Comparison of ENCODE assay signal across 10 cellular contexts in the genomic region with DNA sequence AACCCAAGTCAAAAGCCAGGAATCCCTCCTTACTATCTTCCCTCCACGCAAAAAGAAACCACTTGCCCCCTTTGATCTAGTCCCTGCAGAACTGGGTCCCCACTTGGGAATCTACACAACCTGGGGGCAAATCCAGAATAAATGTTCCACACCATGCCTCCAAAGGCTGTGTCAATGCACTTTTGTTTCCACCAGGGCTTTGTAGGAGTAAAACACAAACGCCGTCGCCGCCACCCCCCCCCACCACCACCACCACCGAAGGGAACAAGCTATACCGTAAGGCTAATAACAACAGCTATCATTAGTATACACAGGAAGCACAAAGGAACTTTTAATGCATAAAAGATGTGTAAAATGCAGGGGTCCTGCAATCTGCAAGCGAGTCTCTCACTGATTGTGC. TPM values are rescaled to one million over a fixed set of nuclear protein-coding genes. Genes with fewer than 3 reads are reported as not detected.
DNase-seq lines count a peak whose midpoint lies in the region; ATAC-seq and TF ChIP-seq lines count a peak whose summit lies in the region.
"Had no signal": no experiment of that assay in that cellular context is flagged by ENCODE, and none has a peak within 500 bp of the region (broad histone marks: within the 10 kb centered on the region; RNA-seq: fewer than 3 reads in every experiment).

No MANE protein-coding gene starts in this region.

- H3K27me3 Mint-ChIP-seq in activated naive CD4-positive, alpha-beta T cell treated with anti-CD3 and anti-CD28 coated beads, Interleukin-2, amount 10 ng/mL, durations not matched to agents 7 days and 5 days, result no peaks in the 10 kb centered on the region

- H3K4me1 ChIP-seq in iPS-15b (ENCODE audit: control insufficient read depth, insufficient read depth, low read length), result peaks cover 60% of the 10 kb centered on the region
- H3K4me1 ChIP-seq in thymus (ENCODE audit: control insufficient read depth, insufficient read depth, low read length), result peaks cover 16% of the 10 kb centered on the region

- peaks cover 7% of the 10 kb centered on the region for H3K36me3 Mint-ChIP-seq in activated naive CD4-positive, alpha-beta T cell treated with anti-CD3 and anti-CD28 coated beads, Interleukin-2, amount 10 ng/mL, durations not matched to agents 7 days and 5 days

- TF ChIP-seq CTCF in WERI-Rb-1 (IDR thresholded peaks at IDR 0.05; ENCODE audit: low read depth, low read length), result no peak

- H3K4me3 Mint-ChIP-seq in activated naive CD4-positive, alpha-beta T cell treated with anti-CD3 and anti-CD28 coated beads, Interleukin-2, amount 10 ng/mL, durations not matched to agents 7 days and 5 days, result peak overlapping the region; percentile 63

- no peaks in the 10 kb centered on the region for H3K9me3 Mint-ChIP-seq in activated naive CD4-positive, alpha-beta T cell treated with anti-CD3 and anti-CD28 coated beads, Interleukin-2, amount 10 ng/mL, durations not matched to agents 7 days and 5 days

- H3K36me3 ChIP-seq in WERI-Rb-1, result peaks cover 27% of the 10 kb centered on the region
- no peaks in the 10 kb centered on the region for H3K36me3 ChIP-seq in iPS-15b (ENCODE audit: control insufficient read depth, insufficient read depth, low read length)
- H3K36me3 ChIP-seq in thymus (ENCODE audit: control insufficient read depth, insufficient read depth), result no peaks in the 10 kb centered on the region

- CTCF ChIA-PET in activated naive CD4-positive, alpha-beta T cell treated with anti-CD3 and anti-CD28 coated beads, Interleukin-2, amount 10 ng/mL, durations not matched to agents 7 days and 5 days (lab: Charles Lee), result no interaction called here

- no peak for DNase-seq in activated naive CD4-positive, alpha-beta T cell treated with anti-CD3 and anti-CD28 coated beads, Interleukin-2, amount 10 ng/mL, durations not matched to agents 7 days and 5 days
- DNase-seq in activated naive CD4-positive, alpha-beta T cell treated with anti-CD3 and anti-CD28 coated beads, Interleukin-2, amount 50 U/mL, for 16 hours, result no peak
- DNase-seq in WERI-Rb-1 (no peak), HK-2 (ENCODE audit: unreplicated experiment) (no peak), AG08395 (ENCODE audit: low spot score) (no peak)
- DNase-seq: Kasumi-1, T1000 had no signal

- H3K27ac ChIP-seq in WERI-Rb-1 (peak overlapping the region; percentile 20), thymus (ENCODE audit: low read depth) (no peak overlapping the region)

- H3K9me3 ChIP-seq in WERI-Rb-1 (ENCODE audit: severe bottlenecking), result no peaks in the 10 kb centered on the region
- no peaks in the 10 kb centered on the region for H3K9me3 ChIP-seq in iPS-15b (ENCODE audit: control insufficient read depth, insufficient read depth, low read length)
- no peaks in the 10 kb centered on the region for H3K9me3 ChIP-seq in thymus (ENCODE audit: control insufficient read depth)

- no peak overlapping the region for H3K27ac Mint-ChIP-seq in activated naive CD4-positive, alpha-beta T cell treated with anti-CD3 and anti-CD28 coated beads, Interleukin-2, amount 10 ng/mL, durations not matched to agents 7 days and 5 days

- WGBS in thymus, result 17% methylated on average over 8 of the region's 8 CpGs

- peaks cover 89% of the 10 kb centered on the region for H3K27me3 ChIP-seq in WERI-Rb-1 (ENCODE audit: insufficient read depth, low read depth, severe bottlenecking)
- H3K27me3 ChIP-seq in iPS-15b (ENCODE audit: control insufficient read depth, insufficient read depth, low read length), result peaks cover 53% of the 10 kb centered on the region
- no peaks in the 10 kb centered on the region for H3K27me3 ChIP-seq in thymus (ENCODE audit: control insufficient read depth, insufficient read depth)

- H3K4me3 ChIP-seq in WERI-Rb-1 (ENCODE audit: low read depth, low read length), result no peak overlapping the region
- H3K4me3 ChIP-seq in iPS-15b (ENCODE audit: low read depth, low read length), result peak overlapping the region; percentile 50
- H3K4me3 ChIP-seq in thymus (ENCODE audit: low read length), result peak overlapping the region; percentile 39

- no peak for ATAC-seq in HG03460 (IDR thresholded peaks at IDR 0.05; ENCODE audit: unreplicated experiment)

- peaks cover 63% of the 10 kb centered on the region for H3K4me1 Mint-ChIP-seq in activated naive CD4-positive, alpha-beta T cell treated with anti-CD3 and anti-CD28 coated beads, Interleukin-2, amount 10 ng/mL, durations not matched to agents 7 days and 5 days

- no peak overlapping the region for H3K9ac ChIP-seq in iPS-15b (ENCODE audit: low read depth, low read length)

RNA-seq across cellular contexts. Expression of gene BCOR, which starts 13.3 kb away (rescaled TPM):
- polyA plus RNA-seq in thymus, result 24.4 TPM
